In the genomic region with DNA sequence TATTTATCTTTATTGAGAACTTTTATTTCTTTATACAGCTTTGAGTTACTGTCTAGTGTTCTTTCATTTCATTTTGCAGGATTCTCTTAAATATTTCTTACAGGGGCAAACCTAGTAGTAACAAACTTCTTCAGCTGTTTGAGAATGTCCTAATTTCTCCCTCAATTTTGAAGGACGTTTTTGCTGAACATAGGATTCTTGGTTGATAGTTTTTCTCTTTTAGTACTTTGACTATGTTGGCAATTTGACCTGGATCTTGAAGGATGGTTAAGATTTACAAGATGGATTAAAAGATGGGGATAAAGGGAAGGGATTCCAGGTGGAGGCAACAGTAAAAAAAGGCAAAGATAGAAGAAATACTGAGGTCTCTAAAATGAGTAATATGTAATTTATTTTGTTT, we compare ENCODE assay signal across 1 cellular context.
TF ChIP-seq lines count a peak whose summit lies in the region.

No MANE protein-coding gene starts in this region.

TF ChIP-seq in HEK293, 187 proteins besides CTCF, POLR2A, EP300 and RAD21 (continued from another document):
- TF ChIP-seq, protein P1, sequence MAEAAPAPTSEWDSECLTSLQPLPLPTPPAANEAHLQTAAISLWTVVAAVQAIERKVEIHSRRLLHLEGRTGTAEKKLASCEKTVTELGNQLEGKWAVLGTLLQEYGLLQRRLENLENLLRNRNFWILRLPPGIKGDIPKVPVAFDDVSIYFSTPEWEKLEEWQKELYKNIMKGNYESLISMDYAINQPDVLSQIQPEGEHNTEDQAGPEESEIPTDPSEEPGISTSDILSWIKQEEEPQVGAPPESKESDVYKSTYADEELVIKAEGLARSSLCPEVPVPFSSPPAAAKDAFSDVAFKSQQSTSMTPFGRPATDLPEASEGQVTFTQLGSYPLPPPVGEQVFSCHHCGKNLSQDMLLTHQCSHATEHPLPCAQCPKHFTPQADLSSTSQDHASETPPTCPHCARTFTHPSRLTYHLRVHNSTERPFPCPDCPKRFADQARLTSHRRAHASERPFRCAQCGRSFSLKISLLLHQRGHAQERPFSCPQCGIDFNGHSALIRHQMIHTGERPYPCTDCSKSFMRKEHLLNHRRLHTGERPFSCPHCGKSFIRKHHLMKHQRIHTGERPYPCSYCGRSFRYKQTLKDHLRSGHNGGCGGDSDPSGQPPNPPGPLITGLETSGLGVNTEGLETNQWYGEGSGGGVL (tag by site-specific recombination; IDR thresholded peaks at IDR 0.05) = no peak
- no peak for TF ChIP-seq ZFP37 (tag by site-specific recombination; IDR thresholded peaks at IDR 0.05)
- no peak for TF ChIP-seq ZNF843 (tag by site-specific recombination; IDR thresholded peaks at IDR 0.05)
